In the genomic region with DNA sequence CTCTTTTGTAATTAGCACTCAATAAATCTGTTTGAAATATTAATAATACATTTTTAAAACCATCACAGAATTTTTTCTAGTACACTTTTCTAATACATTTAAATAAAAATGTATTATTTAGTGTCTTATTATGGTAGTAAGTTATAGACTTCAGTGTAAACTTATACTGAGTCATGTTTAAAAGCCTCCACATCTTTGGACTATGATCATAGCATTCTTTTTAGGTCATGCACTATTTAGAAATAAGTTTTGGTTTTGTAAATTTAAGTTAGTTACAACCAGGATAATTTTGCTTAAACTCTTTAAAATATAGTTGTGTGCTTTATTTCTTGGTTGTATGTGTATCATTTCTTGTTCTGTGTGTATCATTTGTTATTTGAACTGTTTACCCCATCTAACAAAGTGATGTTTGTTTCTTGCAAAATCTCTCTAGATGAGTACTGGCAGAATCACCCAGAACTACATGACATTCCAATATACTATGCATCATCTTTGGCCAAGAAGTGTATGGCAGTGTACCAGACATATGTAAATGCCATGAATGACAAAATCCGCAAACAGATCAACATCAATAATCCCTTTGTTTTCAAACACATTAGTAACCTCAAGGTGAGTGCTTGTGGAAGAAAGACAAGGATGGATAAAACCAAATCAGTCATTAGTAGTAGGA, we compare ENCODE assay signal across 16 cellular contexts. TPM values are rescaled to one million over a fixed set of nuclear protein-coding genes. Genes with fewer than 3 reads are reported as not detected.
DNase-seq lines count a peak whose midpoint lies in the region; ATAC-seq, FAIRE-seq and TF ChIP-seq lines count a peak whose summit lies in the region.
"Had no signal": no experiment of that assay in that cellular context is flagged by ENCODE, and none has a peak within 500 bp of the region (broad histone marks: within the 10 kb centered on the region; RNA-seq: fewer than 3 reads in every experiment).

No MANE protein-coding gene starts in this region.

- no TSS peak for BruUV-seq in endothelial cell of umbilical vein (replicated peaks; lab: Mats Ljungman, UMichigan)

- H4K20me1 ChIP-seq in SK-N-SH (ENCODE audit: insufficient read depth): no peaks in the 10 kb centered on the region
- H4K20me1 ChIP-seq in endothelial cell of umbilical vein (replicated peaks; ENCODE audit: control insufficient read depth, extremely low read depth, insufficient read depth, low read length): no peaks in the 10 kb centered on the region

- H3K9me3 ChIP-seq in SK-N-SH: no peaks in the 10 kb centered on the region
- H3K9me3 ChIP-seq in endothelial cell of umbilical vein (replicated peaks; ENCODE audit: control insufficient read depth, insufficient read depth, low read length): no peaks in the 10 kb centered on the region
- H3K9me3 ChIP-seq: body of pancreas, vagina had no signal

- dilution Hi-C loops in endothelial cell of umbilical vein (cut with MboI; ENCODE audit: extremely low pct_ligation_motif_present, low sequenced_read_pairs): no loop called here

- no peak for TF ChIP-seq RAD21 in SK-N-SH (IDR thresholded peaks at IDR 0.05; ENCODE audit: low read length)

- H3K4me1 ChIP-seq in SK-N-SH (ENCODE audit: control insufficient read depth in 1 of 2, insufficient read depth in 2 of 2, low read depth in 1 of 2, low read length in 1 of 2) (peaks cover 0 to 12% of the 10 kb centered on the region in 2 experiments; a peak in 1 of 4 replicates), endothelial cell of umbilical vein (ENCODE audit: control insufficient read depth, extremely low read depth, insufficient read depth, low read length) (no peaks in the 10 kb centered on the region)
- H3K4me1 ChIP-seq: body of pancreas, vagina had no signal

- intact Hi-C loops in endothelial cell of umbilical vein (cut with micrococcal nuclease): no loop called here

- H3K9me2 ChIP-seq in SK-N-SH: no peaks in the 10 kb centered on the region

- TF ChIP-seq CTCF in SK-N-SH (IDR thresholded peaks at IDR 0.05) (no peak), endothelial cell of umbilical vein (IDR thresholded peaks at IDR 0.05; ENCODE audit: extremely low read depth in 1 of 2, insufficient read depth in 1 of 2, low read depth in 1 of 2, low read length in 2 of 2) (no peak)

- ATAC-seq in GM18502 (IDR thresholded peaks at IDR 0.05; ENCODE audit: poor library complexity, unreplicated experiment) (no peak), HG02870 (IDR thresholded peaks at IDR 0.05; ENCODE audit: unreplicated experiment) (no peak)
- ATAC-seq: body of pancreas, HCT116 had no signal

- no peak for TF ChIP-seq EP300 in SK-N-SH (IDR thresholded peaks at IDR 0.05; ENCODE audit: borderline replicate concordance in 1 of 2, low read depth in 1 of 2, low read length in 1 of 2)

- H3K27me3 ChIP-seq in SK-N-SH (ENCODE audit: insufficient read depth): no peaks in the 10 kb centered on the region
- no peaks in the 10 kb centered on the region for H3K27me3 ChIP-seq in endothelial cell of umbilical vein (ENCODE audit: control insufficient read depth in 2 of 2, insufficient read depth in 2 of 2, low read length in 2 of 2)
- H3K27me3 ChIP-seq in layer of hippocampus (ENCODE audit: control insufficient read depth, insufficient read depth, low read length): no peaks in the 10 kb centered on the region
- H3K27me3 ChIP-seq: body of pancreas, vagina had no signal

- H2AFZ ChIP-seq in SK-N-SH (ENCODE audit: low read depth) (no peak overlapping the region), endothelial cell of umbilical vein (ENCODE audit: low read depth, low read length) (no peak overlapping the region)

- CTCF ChIA-PET in SK-N-SH (lab: Yijun Ruan, JAX) (interaction anchor here (0.8 kb wide), 1 partner anchor 11 kb away, joined by 3 read pairs; no protein-coding TSS in a partner anchor), endothelial cell of umbilical vein (lab: Charles Lee) (no interaction called here)

- DNase-seq in AG08396 (ENCODE audit: low spot score) (peak; percentile 26), SK-N-SH (no peak), endothelial cell of umbilical vein (ENCODE audit: low read depth, low spot score) (no peak), NCI-H1092 (lab: John Stamatoyannopoulos, UW) (no peak)
- no peak for DNase-seq in activated CD4-positive, alpha-beta T cell treated with anti-CD3 and anti-CD28 coated beads, Interleukin-2, amount 50 U/mL, for 1 hour
- DNase-seq: ACHN; activated CD4-positive, CD25-positive, alpha-beta regulatory T cell treated with anti-CD3 and anti-CD28 coated beads, Interleukin-2, amount 50 U/mL, for 72 hours; body of pancreas; GF-D8; NCI-H187; NCI-H524 had no signal

- POLR2A ChIA-PET in SK-N-SH (lab: Yijun Ruan, JAX): no interaction called here
- POLR2A ChIA-PET in endothelial cell of umbilical vein (lab: Charles Lee): no interaction called here

- no peak for TF ChIP-seq POLR2A in endothelial cell of umbilical vein (IDR thresholded peaks at IDR 0.05; ENCODE audit: low read depth, low read length)

- FAIRE-seq in endothelial cell of umbilical vein (lab: Jason Lieb, UNC): peak; percentile 43

- H3F3A ChIP-seq in SK-N-SH (replicated peaks; ENCODE audit: insufficient read depth): peaks cover 13% of the 10 kb centered on the region

- H3K27ac ChIP-seq in SK-N-SH (ENCODE audit: low read depth in 2 of 2, low read length in 1 of 2) (peak overlapping the region in 1 of 2 experiments; percentile 62; a peak in 2 of 4 replicates), endothelial cell of umbilical vein (ENCODE audit: insufficient read depth, low read depth, low read length) (no peak overlapping the region), layer of hippocampus (ENCODE audit: low read depth, low read length) (peak overlapping the region; percentile 55)
- H3K27ac ChIP-seq: body of pancreas, vagina had no signal

- H3K4me2 ChIP-seq in SK-N-SH (no peak overlapping the region; the same call in 1 of the 2 replicates), endothelial cell of umbilical vein (ENCODE audit: insufficient read depth, low read length) (no peak overlapping the region)

- H3K79me2 ChIP-seq in SK-N-SH (ENCODE audit: insufficient read depth) (no peaks in the 10 kb centered on the region), endothelial cell of umbilical vein (ENCODE audit: control insufficient read depth, insufficient read depth, low read length) (no peaks in the 10 kb centered on the region)

- peak overlapping the region; percentile 19; the same call in 1 of the 2 replicates for H3K9ac ChIP-seq in SK-N-SH
- no peak overlapping the region for H3K9ac ChIP-seq in endothelial cell of umbilical vein (replicated peaks; ENCODE audit: extremely low read depth, insufficient read depth, low read length)

- H3K4me3 ChIP-seq in SK-N-SH (ENCODE audit: low read depth in 2 of 2, low read length in 1 of 2) (no peak overlapping the region), endothelial cell of umbilical vein (replicated peaks in 1 of 3; ENCODE audit: insufficient read depth in 1 of 3, low read depth in 1 of 3, low read length in 3 of 3) (no peak overlapping the region)
- H3K4me3 ChIP-seq: body of pancreas, vagina had no signal

- 92% methylated on average over 1 of the region's 1 CpG for WGBS in SK-N-SH (ENCODE audit: low lambda C conversion rate)

- H3K36me3 ChIP-seq in SK-N-SH (replicated peaks in 1 of 2; ENCODE audit: control insufficient read depth in 1 of 2, insufficient read depth in 2 of 2, low read length in 1 of 2): peaks cover 63 to 77% of the 10 kb centered on the region in 2 experiments
- H3K36me3 ChIP-seq in endothelial cell of umbilical vein (ENCODE audit: control insufficient read depth in 2 of 2, extremely low read depth in 1 of 2, insufficient read depth in 2 of 2, low read length in 2 of 2): peaks cover 11 to 15% of the 10 kb centered on the region in 2 experiments

- H3K9me1 ChIP-seq in endothelial cell of umbilical vein (replicated peaks; ENCODE audit: control insufficient read depth, extremely low read depth, insufficient read depth, low read length): no peaks in the 10 kb centered on the region

RNA-seq across cellular contexts. Expression of gene CPSF3, which starts 16.7 kb away (rescaled TPM):
- polyA plus RNA-seq in SK-N-SH (2012; rRNA removed) (31.4 and 34.2 TPM in 2 replicates), endothelial cell of umbilical vein (12.2 and 13.7 TPM in 2 replicates)
- polyA plus RNA-seq in SK-N-SH (2012; cell fraction: cytosol; rRNA removed): 37.5 and 55.5 TPM in 2 replicates
- polyA plus RNA-seq in SK-N-SH (2012; cell fraction: nucleus; rRNA removed): 54.0 and 69.3 TPM in 2 replicates
- 35.6 and 37.1 TPM in 2 replicates for total RNA-seq in endothelial cell of umbilical vein
- 22.7 and 23.4 TPM in 2 replicates for polyA plus RNA-seq in endothelial cell of umbilical vein (2011; cell fraction: cytosol; rRNA removed)
- 37.7 and 44.9 TPM in 2 replicates for polyA plus RNA-seq in endothelial cell of umbilical vein (2011; cell fraction: nucleus; rRNA removed)
- 46.4 and 56.3 TPM in 2 replicates for polyA plus RNA-seq in endothelial cell of umbilical vein (2012)
- 16.1 and 19.1 TPM in 2 replicates for polyA minus RNA-seq in endothelial cell of umbilical vein
- 30.6 TPM for polyA minus RNA-seq in endothelial cell of umbilical vein (2011; cell fraction: cytosol; rRNA and poly(A)+ RNA removed)
- polyA minus RNA-seq in endothelial cell of umbilical vein (2011; cell fraction: nucleus; rRNA and poly(A)+ RNA removed): 19.9 and 20.3 TPM in 2 replicates

RNA-seq across cellular contexts. Expression of gene ITGB1BP1, which starts 16.9 kb away (rescaled TPM):
- 56.6 and 62.3 TPM in 2 replicates for polyA plus RNA-seq in SK-N-SH (2012; rRNA removed)
- polyA plus RNA-seq in SK-N-SH (2012; cell fraction: cytosol; rRNA removed): 69.3 and 89.5 TPM in 2 replicates
- polyA plus RNA-seq in SK-N-SH (2012; cell fraction: nucleus; rRNA removed): 74.3 and 86.8 TPM in 2 replicates
- 95.5 and 170 TPM in 2 replicates for total RNA-seq in endothelial cell of umbilical vein
- polyA plus RNA-seq in endothelial cell of umbilical vein: 43.3 and 45.0 TPM in 2 replicates
- polyA plus RNA-seq in endothelial cell of umbilical vein (2011; cell fraction: cytosol; rRNA removed): 77.1 and 81.9 TPM in 2 replicates
- polyA plus RNA-seq in endothelial cell of umbilical vein (2011; cell fraction: nucleus; rRNA removed): 60.3 and 66.0 TPM in 2 replicates
- polyA plus RNA-seq in endothelial cell of umbilical vein (2012): 135 and 188 TPM in 2 replicates
- 22.1 and 25.2 TPM in 2 replicates for polyA minus RNA-seq in endothelial cell of umbilical vein
- polyA minus RNA-seq in endothelial cell of umbilical vein (2011; cell fraction: cytosol; rRNA and poly(A)+ RNA removed): 55.0 TPM
- polyA minus RNA-seq in endothelial cell of umbilical vein (2011; cell fraction: nucleus; rRNA and poly(A)+ RNA removed): 11.1 and 14.7 TPM in 2 replicates

RNA-seq across cellular contexts. Expression of gene IAH1, which starts 34.2 kb away (rescaled TPM):
- polyA plus RNA-seq in SK-N-SH (2012; rRNA removed): 115 and 133 TPM in 2 replicates
- 139 and 143 TPM in 2 replicates for polyA plus RNA-seq in SK-N-SH (2012; cell fraction: cytosol; rRNA removed)
- polyA plus RNA-seq in SK-N-SH (2012; cell fraction: nucleus; rRNA removed): 49.0 and 74.7 TPM in 2 replicates
- 39.9 and 44.0 TPM in 2 replicates for total RNA-seq in endothelial cell of umbilical vein
- polyA plus RNA-seq in endothelial cell of umbilical vein: 43.4 and 45.3 TPM in 2 replicates
- polyA plus RNA-seq in endothelial cell of umbilical vein (2011; cell fraction: cytosol; rRNA removed): 56.5 and 60.0 TPM in 2 replicates
- 33.4 and 36.8 TPM in 2 replicates for polyA plus RNA-seq in endothelial cell of umbilical vein (2011; cell fraction: nucleus; rRNA removed)
- 50.7 and 51.8 TPM in 2 replicates for polyA plus RNA-seq in endothelial cell of umbilical vein (2012)
- 30.7 and 48.3 TPM in 2 replicates for polyA minus RNA-seq in endothelial cell of umbilical vein
- 11.4 TPM for polyA minus RNA-seq in endothelial cell of umbilical vein (2011; cell fraction: cytosol; rRNA and poly(A)+ RNA removed)
- 17.1 and 24.0 TPM in 2 replicates for polyA minus RNA-seq in endothelial cell of umbilical vein (2011; cell fraction: nucleus; rRNA and poly(A)+ RNA removed)
